Comparison of ENCODE assay signal across 11 cellular contexts in genomic region chr2:110933420-110933819, GRCh38.
"Had no signal": no experiment of that assay in that cellular context is flagged by ENCODE, and none has a peak within 500 bp of the region (broad histone marks: within the 10 kb centered on the region; RNA-seq: fewer than 3 reads in every experiment).

No MANE protein-coding gene starts in this region.

- FAIRE-seq: H1, H54 had no signal

- H3K4me3 ChIP-seq: GM23248, GM23338, HAP-1 had no signal

- H3K9ac ChIP-seq: GM23248 had no signal

- H3K4me2 ChIP-seq: GM23338 had no signal

- H3K4me3 Mint-ChIP-seq: GM23338, H9, HFFc6 had no signal

- H3K4me1 ChIP-seq: HAP-1 had no signal

- H2AFZ ChIP-seq: GM23248, GM23338 had no signal

- H3K27ac Mint-ChIP-seq: GM23338, H9, HFFc6 had no signal

- ATAC-seq: GM23338, HCT116 had no signal

- H3K9me3 ChIP-seq: HAP-1 had no signal

- DNase-seq: GM23248, GOT3, H7, H9, HCEC 1CT, HFFc6 had no signal

- H3K27ac ChIP-seq: GM23248 had no signal

- H3K4me1 Mint-ChIP-seq: GM23338, H9 had no signal

- H3K36me3 ChIP-seq: HAP-1 had no signal
